Comparison of ENCODE assay signal across 11 cellular contexts in the genomic region with DNA sequence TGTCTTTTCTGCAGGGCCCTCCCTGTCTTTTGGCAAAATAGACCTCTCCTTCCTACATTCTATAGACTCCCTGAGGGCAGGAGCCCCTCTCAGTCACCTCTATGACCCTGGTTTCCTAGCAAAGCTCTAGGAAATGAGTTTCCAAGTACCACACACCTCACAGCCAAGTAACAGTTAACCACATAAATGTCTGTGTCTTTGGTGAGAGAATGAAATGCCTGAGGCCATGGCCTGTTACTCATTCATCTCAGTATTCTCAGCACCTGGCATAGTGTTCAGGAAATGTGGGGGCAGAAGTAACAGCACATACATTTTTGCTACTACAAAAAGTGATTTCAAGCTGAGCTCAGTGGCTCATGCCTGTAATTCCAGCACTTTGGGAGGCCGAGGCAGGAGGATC. TPM values are rescaled to one million over a fixed set of nuclear protein-coding genes. Genes with fewer than 3 reads are reported as not detected.
DNase-seq lines count a peak whose midpoint lies in the region; ATAC-seq lines count a peak whose summit lies in the region.
"Had no signal": no experiment of that assay in that cellular context is flagged by ENCODE, and none has a peak within 500 bp of the region (broad histone marks: within the 10 kb centered on the region; RNA-seq: fewer than 3 reads in every experiment).

No MANE protein-coding gene starts in this region.

- peak overlapping the region; percentile 54 to 58 for H3K4me3 Mint-ChIP-seq in activated T-cell treated with anti-CD3 and anti-CD28 coated beads, Interleukin-2, amount 50 U/mL, for 72 hours

- H3K36me3 Mint-ChIP-seq in activated T-cell treated with anti-CD3 and anti-CD28 coated beads, Interleukin-2, amount 50 U/mL, for 72 hours (ENCODE audit: insufficient read depth in 2 of 2) = peaks cover 6 to 28% of the 10 kb centered on the region in 2 donors

- peak; percentile 68 for DNase-seq in AG08395 (ENCODE audit: low spot score)
- DNase-seq in HCEC 1CT = peak; percentile 54
- DNase-seq in activated T-cell treated with anti-CD3 and anti-CD28 coated beads, Interleukin-2, amount 50 U/mL, for 72 hours = peak; percentile 40 to 43
- DNase-seq in glomerular visceral epithelial cell (ENCODE audit: extremely low spot score) = peak; percentile 75
- DNase-seq in left lobe of liver (ENCODE audit: low spot score) = no peak
- DNase-seq: activated CD4-positive, CD25-positive, alpha-beta regulatory T cell treated with anti-CD3 and anti-CD28 coated beads, Interleukin-2, amount 50 U/mL, for 72 hours; DMS153; NCI-H524 had no signal

- peaks cover 45% of the 10 kb centered on the region for H3K4me1 Mint-ChIP-seq in activated T-cell treated with anti-CD3 and anti-CD28 coated beads, Interleukin-2, amount 50 U/mL, for 72 hours (ENCODE audit: low read depth)

- no peaks in the 10 kb centered on the region for H3K9me3 Mint-ChIP-seq in activated T-cell treated with anti-CD3 and anti-CD28 coated beads, Interleukin-2, amount 50 U/mL, for 72 hours

- ATAC-seq in activated T-cell treated with anti-CD3 and anti-CD28 coated beads, Interleukin-2, amount 50 U/mL, for 72 hours (replicated peaks in 1 of 2) = peak; percentile 89
- ATAC-seq in HG02884 (IDR thresholded peaks at IDR 0.05; ENCODE audit: unreplicated experiment) (no peak), GM21529 (IDR thresholded peaks at IDR 0.05; ENCODE audit: unreplicated experiment) (no peak), left lobe of liver (no peak), GM21717 (IDR thresholded peaks at IDR 0.05; ENCODE audit: unreplicated experiment) (no peak)

- no peaks in the 10 kb centered on the region for H3K27me3 Mint-ChIP-seq in activated T-cell treated with anti-CD3 and anti-CD28 coated beads, Interleukin-2, amount 50 U/mL, for 72 hours (ENCODE audit: low read depth)

- H3K27ac Mint-ChIP-seq in activated T-cell treated with anti-CD3 and anti-CD28 coated beads, Interleukin-2, amount 50 U/mL, for 72 hours = peak overlapping the region; percentile 78

RNA-seq across cellular contexts. Expression of gene RFT1, which starts 21.0 kb away (rescaled TPM):
- total RNA-seq in activated T-cell treated with anti-CD3 and anti-CD28 coated beads, Interleukin-2, amount 50 U/mL, for 72 hours = 10 to 100 TPM; 26.6 to 29.9 TPM
- total RNA-seq in left lobe of liver = 11.8 TPM

RNA-seq across cellular contexts. Expression of gene PRKCD, which starts 51.8 kb away (rescaled TPM):
- total RNA-seq in activated T-cell treated with anti-CD3 and anti-CD28 coated beads, Interleukin-2, amount 50 U/mL, for 72 hours = 10 to 100 TPM; 24.2 to 27.2 TPM
- 4.6 TPM for total RNA-seq in left lobe of liver

Comparison
In these comparisons a context has a peak if more than half of its experiments do, and no peak if none do; other contexts are left out.
1. ATAC-seq: peak in activated T-cell treated with anti-CD3 and anti-CD28 coated beads, Interleukin-2, amount 50 U/mL, for 72 hours (2 of 2); none in HG02884 (single experiment), GM21529 (single experiment), left lobe of liver (single experiment) and GM21717 (single experiment).